Comparison of ENCODE assay signal across 11 cellular contexts in the genomic region with DNA sequence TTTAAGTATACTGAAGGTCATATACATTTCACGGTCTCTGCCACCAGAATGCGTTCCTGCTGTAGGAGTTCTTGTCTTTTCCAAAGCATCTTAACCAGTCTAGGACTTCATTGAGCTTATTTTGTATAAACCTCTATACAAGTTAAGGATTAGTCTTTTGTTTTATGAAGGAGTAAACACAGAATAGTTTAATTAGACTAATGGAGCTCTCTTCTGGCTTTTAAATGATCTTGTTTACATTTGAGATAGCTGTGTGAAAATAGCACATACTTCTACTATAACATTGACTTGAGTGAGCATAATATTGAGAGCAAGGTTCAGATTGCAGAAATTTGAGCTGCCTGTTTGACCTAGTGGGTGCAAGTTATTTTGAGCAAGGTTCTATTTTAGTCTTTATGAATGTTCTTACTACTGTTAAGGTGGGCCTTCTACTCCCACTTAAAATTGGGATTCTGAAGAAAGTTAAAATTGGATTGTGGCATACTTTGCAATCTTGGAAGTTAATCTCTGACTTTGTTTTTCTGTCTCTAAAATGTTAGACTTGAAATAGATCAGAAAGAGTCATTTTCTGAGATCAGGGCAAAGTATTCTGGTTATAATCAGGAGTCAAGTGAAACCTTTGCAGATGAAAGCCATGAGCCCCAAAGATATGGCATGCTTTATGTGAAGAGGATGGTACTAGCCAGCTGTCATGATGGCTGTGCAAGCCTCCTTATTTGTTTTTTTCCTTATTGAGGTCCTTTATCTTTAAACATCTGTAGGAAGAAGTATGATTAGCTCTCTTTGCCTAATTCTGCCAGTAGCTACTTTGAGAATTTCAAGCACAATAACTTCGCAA. TPM values are rescaled to one million over a fixed set of nuclear protein-coding genes. Genes with fewer than 3 reads are reported as not detected.
DNase-seq lines count a peak whose midpoint lies in the region; ATAC-seq and TF ChIP-seq lines count a peak whose summit lies in the region.
"Had no signal": no experiment of that assay in that cellular context is flagged by ENCODE, and none has a peak within 500 bp of the region (broad histone marks: within the 10 kb centered on the region; RNA-seq: fewer than 3 reads in every experiment).

No MANE protein-coding gene starts in this region.

- peak overlapping the region in 5 of 8 donors; percentile 4 to 54 (median 40) for H3K27ac Mint-ChIP-seq in CD8-positive, alpha-beta memory T cell
- H3K27ac Mint-ChIP-seq in activated B cell treated with CpG ODN at 0.5 μM for 24 hours: peak overlapping the region; percentile 68

- no peak for DNase-seq in CD8-positive, alpha-beta memory T cell
- DNase-seq in activated B cell treated with CpG ODN at 0.5 μM for 24 hours (no peak), right cardiac atrium (no peak), putamen (ENCODE audit: low spot score) (peak; percentile 44), nucleus accumbens (lab: John Stamatoyannopoulos, UW) (no peak), AG20443 (ENCODE audit: low spot score) (no peak), NCI-H510A treated with DMSO at 0.1 percent for 48 hours (lab: John Stamatoyannopoulos, UW) (no peak), amniotic stem cell (lab: John Stamatoyannopoulos, UW) (no peak)
- DNase-seq: activated naive CD4-positive, alpha-beta T cell treated with anti-CD3 and anti-CD28 coated beads, Interleukin-2, amount 50 U/mL, for 16 hours; AML-193; MG63 had no signal

- H3K4me1 ChIP-seq in CD8-positive, alpha-beta memory T cell (ENCODE audit: insufficient read depth, low read length): no peaks in the 10 kb centered on the region
- H3K4me1 ChIP-seq in right cardiac atrium (ENCODE audit: control insufficient read depth, insufficient read depth, low read length): peaks cover 6% of the 10 kb centered on the region

- POLR2A ChIA-PET in CD8-positive, alpha-beta memory T cell (lab: Charles Lee): no interaction called here
- POLR2A ChIA-PET in activated B cell treated with CpG ODN at 0.5 μM for 24 hours (lab: Charles Lee): interaction anchor here (0.6 to 8.4 kb wide), 4 partner anchors 16 to 146 kb away, joined by 3 to 149 read pairs (median 6); no protein-coding TSS in a partner anchor

- peaks cover 0 to 8% (median 0%) of the 10 kb centered on the region in 5 donors for H3K9me3 Mint-ChIP-seq in CD8-positive, alpha-beta memory T cell
- no peaks in the 10 kb centered on the region for H3K9me3 Mint-ChIP-seq in activated B cell treated with CpG ODN at 0.5 μM for 24 hours

- H3K4me3 ChIP-seq in CD8-positive, alpha-beta memory T cell (ENCODE audit: low read length): no peak overlapping the region
- H3K4me3 ChIP-seq in right cardiac atrium (ENCODE audit: low read length): no peak overlapping the region
- H3K4me3 ChIP-seq: MG63 had no signal

- peaks cover 40 to 84% (median 42%) of the 10 kb centered on the region in 3 donors for H3K36me3 Mint-ChIP-seq in CD8-positive, alpha-beta memory T cell
- H3K36me3 Mint-ChIP-seq in activated B cell treated with CpG ODN at 0.5 μM for 24 hours (ENCODE audit: low read depth): peaks cover 79% of the 10 kb centered on the region

- WGBS in right cardiac atrium: 82% methylated on average over 3 of the region's 3 CpGs

- intact Hi-C loops in activated B cell treated with CpG ODN at 0.5 μM for 24 hours (cut with micrococcal nuclease): no loop called here
- intact Hi-C loops in right cardiac atrium (cut with DNase I): loop anchor here in 1 of 4 donors (10.0 kb wide), 1 partner anchor 49 kb away; no protein-coding TSS in a partner anchor

- peaks cover 15 to 40% (median 30%) of the 10 kb centered on the region in 3 donors for H3K4me1 Mint-ChIP-seq in CD8-positive, alpha-beta memory T cell
- H3K4me1 Mint-ChIP-seq in activated B cell treated with CpG ODN at 0.5 μM for 24 hours: peaks cover 74% of the 10 kb centered on the region

- TF ChIP-seq CTCF in activated B cell treated with CpG ODN at 0.5 μM for 24 hours (IDR thresholded peaks at IDR 0.05): no peak

- no peak overlapping the region for H3K4me3 Mint-ChIP-seq in CD8-positive, alpha-beta memory T cell
- peak overlapping the region; percentile 47 for H3K4me3 Mint-ChIP-seq in activated B cell treated with CpG ODN at 0.5 μM for 24 hours

- ATAC-seq in activated B cell treated with CpG ODN at 0.5 μM for 24 hours (ENCODE audit: low read depth) (no peak), right cardiac atrium (no peak)

- H3K9me3 ChIP-seq in CD8-positive, alpha-beta memory T cell (ENCODE audit: low read length): no peaks in the 10 kb centered on the region
- no peaks in the 10 kb centered on the region for H3K9me3 ChIP-seq in right cardiac atrium (ENCODE audit: control insufficient read depth, low read length)

- CTCF ChIA-PET in CD8-positive, alpha-beta memory T cell (lab: Charles Lee): interaction anchor here (1.0 to 1.2 kb wide), 2 partner anchors 18 to 146 kb away, joined by 3 read pairs; no protein-coding TSS in a partner anchor
- CTCF ChIA-PET in activated B cell treated with CpG ODN at 0.5 μM for 24 hours (lab: Charles Lee): interaction anchor here (0.9 to 8.3 kb wide), 11 partner anchors 9 to 146 kb away, joined by 3 to 101 read pairs (median 35); partner anchors contain the start of gene TGM2

- H3K27me3 Mint-ChIP-seq in CD8-positive, alpha-beta memory T cell: peaks cover 0 to 1% of the 10 kb centered on the region in 2 donors
- no peaks in the 10 kb centered on the region for H3K27me3 Mint-ChIP-seq in activated B cell treated with CpG ODN at 0.5 μM for 24 hours

- no peaks in the 10 kb centered on the region for H3K27me3 ChIP-seq in CD8-positive, alpha-beta memory T cell (ENCODE audit: insufficient read depth, low read length, poor library complexity, severe bottlenecking)
- H3K27me3 ChIP-seq in right cardiac atrium (ENCODE audit: control insufficient read depth, insufficient read depth): no peaks in the 10 kb centered on the region
- H3K27me3 ChIP-seq: MG63 had no signal

- H3K27ac ChIP-seq in CD8-positive, alpha-beta memory T cell (ENCODE audit: low read depth, low read length): no peak overlapping the region
- H3K27ac ChIP-seq in right cardiac atrium (ENCODE audit: low read length): peak overlapping the region; percentile 68

- peaks cover 4% of the 10 kb centered on the region for H3K36me3 ChIP-seq in CD8-positive, alpha-beta memory T cell (ENCODE audit: insufficient read depth, low read length)

RNA-seq across cellular contexts. Expression of gene RPRD1B, which starts 41.8 kb away (rescaled TPM):
- total RNA-seq in CD8-positive, alpha-beta memory T cell: 10 to 100 TPM; 39.1 TPM
- 5.2 TPM for polyA plus RNA-seq in CD8-positive, alpha-beta memory T cell
- 38.4 and 40.8 TPM in 2 replicates for total RNA-seq in activated B cell treated with CpG ODN at 0.5 μM for 24 hours
- 10 to 100 TPM; 66.9 to 88.5 (median 69.1) TPM for total RNA-seq in right cardiac atrium
- 18.5 TPM for polyA plus RNA-seq in right cardiac atrium

RNA-seq across cellular contexts. Expression of gene TTI1, which starts 42.1 kb away (rescaled TPM):
- total RNA-seq in CD8-positive, alpha-beta memory T cell: 10 to 100 TPM; 40.5 to 41.6 TPM
- 16.7 TPM for polyA plus RNA-seq in CD8-positive, alpha-beta memory T cell
- total RNA-seq in activated B cell treated with CpG ODN at 0.5 μM for 24 hours: 27.1 and 30.1 TPM in 2 replicates
- 10 to 100 TPM; 13.1 to 15.4 (median 14.0) TPM for total RNA-seq in right cardiac atrium
- 11.4 TPM for polyA plus RNA-seq in right cardiac atrium
